ENCODE assay signal across 10 cellular contexts in genomic region chr3:111151438-111151837, GRCh38.
DNase-seq lines count a peak whose midpoint lies in the region; ATAC-seq lines count a peak whose summit lies in the region.
"Had no signal": no experiment of that assay in that cellular context is flagged by ENCODE, and none has a peak within 500 bp of the region (broad histone marks: within the 10 kb centered on the region; RNA-seq: fewer than 3 reads in every experiment).

No MANE protein-coding gene starts in this region.

- no peak overlapping the region for H3K4me3 ChIP-seq in MG63

- H3K36me3 ChIP-seq in MG63: no peaks in the 10 kb centered on the region

- H3K27me3 ChIP-seq in MG63: no peaks in the 10 kb centered on the region

- H3K9me3 ChIP-seq in MG63: no peaks in the 10 kb centered on the region

- DNase-seq in EL (peak; percentile 81), MG63 (peak; percentile 47), fibroblast of gingiva (ENCODE audit: low read depth) (peak; percentile 16), myocyte (ENCODE audit: low read depth) (peak; percentile 21), SKM-1 (lab: John Stamatoyannopoulos, UW; ENCODE audit: unreplicated experiment) (no peak)
- DNase-seq in stimulated activated CD8-positive, alpha-beta memory T cell treated with anti-CD3 and anti-CD28 coated beads, Interleukin-4, amount 100 ng/mL, for 48 hours: no peak
- DNase-seq: activated CD4-positive, alpha-beta memory T cell treated with anti-CD3 and anti-CD28 coated beads for 36 hours; midbrain had no signal

- ATAC-seq in HG03196 (IDR thresholded peaks at IDR 0.05; ENCODE audit: unreplicated experiment): no peak
- ATAC-seq in GM18520 (IDR thresholded peaks at IDR 0.05; ENCODE audit: unreplicated experiment): no peak

Comparison
In these comparisons a context has a peak if more than half of its experiments do, and no peak if none do; other contexts are left out.
1. DNase-seq: peak in EL (single experiment), MG63 (single experiment), fibroblast of gingiva (single experiment) and myocyte (single experiment); none in stimulated activated CD8-positive, alpha-beta memory T cell treated with anti-CD3 and anti-CD28 coated beads, Interleukin-4, amount 100 ng/mL, for 48 hours (single experiment) and SKM-1 (single experiment).